In the genomic region with DNA sequence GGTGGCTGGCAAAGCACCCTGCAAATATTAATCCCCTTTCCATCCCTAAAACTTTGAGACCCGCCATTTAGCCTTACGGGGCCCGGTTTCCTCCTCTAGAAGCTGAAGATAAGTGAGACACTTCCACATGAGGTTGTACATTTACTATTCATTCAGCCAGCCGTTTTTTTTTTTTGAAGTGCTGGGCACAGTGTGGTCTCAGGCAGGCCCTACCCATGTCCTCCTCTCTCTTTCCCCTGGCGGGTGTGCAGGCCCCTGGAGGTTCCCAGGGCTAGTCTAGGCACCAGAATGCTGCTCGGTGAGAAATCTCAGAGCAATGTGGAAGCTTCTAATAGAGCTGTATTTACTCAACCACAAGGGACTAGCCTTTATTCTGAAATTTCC, we compare ENCODE assay signal across 9 cellular contexts.
DNase-seq lines count a peak whose midpoint lies in the region; ATAC-seq and TF ChIP-seq lines count a peak whose summit lies in the region.
"Had no signal": no experiment of that assay in that cellular context is flagged by ENCODE, and none has a peak within 500 bp of the region (broad histone marks: within the 10 kb centered on the region; RNA-seq: fewer than 3 reads in every experiment).

No MANE protein-coding gene starts in this region.

- no peak overlapping the region for H4K5ac ChIP-seq in H9 (ENCODE audit: insufficient read length, low read depth, low read length)

- H2AK5ac ChIP-seq in H9 (ENCODE audit: insufficient read length, low read length) = no peak overlapping the region

- H3K18ac ChIP-seq in H9 (ENCODE audit: insufficient read length, low read depth, low read length) = no peak overlapping the region

- peaks cover 4% of the 10 kb centered on the region for H3K23me2 ChIP-seq in H9 (ENCODE audit: insufficient read length, low read depth, low read length, poor library complexity, severe bottlenecking)

- no CpG with 5 or more reads among the region's 6 CpGs for WGBS in H9 (ENCODE audit: extremely low coverage, insufficient read length, low lambda C conversion rate)

- no peak overlapping the region for H2AFZ ChIP-seq in H9 (ENCODE audit: low read length)

- H3K27ac Mint-ChIP-seq in H9 = peak overlapping the region in 1 of 3 experiments; percentile 9; a peak in 2 of 7 replicates
- H3K27ac Mint-ChIP-seq in naive B cell = peak overlapping the region in 2 of 6 donors; percentile 26 to 28

- H3K9me3 Mint-ChIP-seq in H9 (peaks cover 16 to 22% of the 10 kb centered on the region in 2 experiments), naive B cell (peaks cover 0 to 13% (median 9%) of the 10 kb centered on the region in 7 donors)

- H2BK5ac ChIP-seq in H9 (ENCODE audit: insufficient read length, low read length) = no peak overlapping the region

- H3K36me3 Mint-ChIP-seq in H9 (ENCODE audit: insufficient read depth in 1 of 3, low read depth in 3 of 3) (peaks cover 2 to 24% (median 12%) of the 10 kb centered on the region in 3 experiments), naive B cell (peaks cover 0 to 10% of the 10 kb centered on the region in 2 donors)

- no peak overlapping the region for H3K9ac ChIP-seq in H9 (ENCODE audit: extremely low read depth, insufficient read length, low read length)

- H3K4me3 ChIP-seq in coronary artery = peak overlapping the region; percentile 62

- H3K79me1 ChIP-seq in H9 (ENCODE audit: insufficient read depth, low read depth, low read length, poor library complexity, severe bottlenecking) = no peaks in the 10 kb centered on the region

- DNase-seq in AG20443 (ENCODE audit: low spot score) = peak; percentile 33
- no peak for DNase-seq in H9
- no peak for DNase-seq in coronary artery (ENCODE audit: low spot score)
- DNase-seq in naive B cell = no peak
- no peak for DNase-seq in COLO668 (lab: John Stamatoyannopoulos, UW; ENCODE audit: unreplicated experiment)
- no peak for DNase-seq in GM19238 (ENCODE audit: insufficient read length, low spot score)
- DNase-seq: activated effector memory CD4-positive, alpha-beta T cell treated with Interleukin-2 at 50 U/mL for 16 hours had no signal

- H3K4me2 ChIP-seq in H9 (ENCODE audit: insufficient read depth, insufficient read length, low read length) = peak overlapping the region; percentile 38

- H3K14ac ChIP-seq in H9 (ENCODE audit: insufficient read depth, low read length) = no peak overlapping the region

- peak overlapping the region in 1 of 2 experiments; percentile 57; a peak in 3 of 5 replicates for H3K4me3 Mint-ChIP-seq in H9
- peak overlapping the region; percentile 68 to 93 (median 87) for H3K4me3 Mint-ChIP-seq in naive B cell

- H3K27me3 ChIP-seq in H9 (ENCODE audit: insufficient read depth, low read length) = no peaks in the 10 kb centered on the region; the same call in 1 of the 2 replicates

- no peak overlapping the region for H4K91ac ChIP-seq in H9 (ENCODE audit: insufficient read length, low read depth, low read length)

- H3K27ac ChIP-seq in H9 (ENCODE audit: insufficient read length, low read depth, low read length) (no peak overlapping the region), coronary artery (no peak overlapping the region)

- H4K20me1 ChIP-seq in H9 (ENCODE audit: control insufficient read depth, insufficient read depth, insufficient read length) = no peaks in the 10 kb centered on the region

- no peak overlapping the region for H2BK20ac ChIP-seq in H9 (ENCODE audit: low read depth, low read length, poor library complexity, severe bottlenecking)

- no peaks in the 10 kb centered on the region for H3K9me3 ChIP-seq in H9 (ENCODE audit: control insufficient read depth, low read depth, low read length)

- TF ChIP-seq CTCF in H9 (conservative IDR thresholded peaks at IDR 0.05) (no peak), coronary artery (IDR thresholded peaks at IDR 0.05) (no peak)

- H3T11ph ChIP-seq in H9 (ENCODE audit: low read length) = no peak overlapping the region

- no peak overlapping the region for H3K56ac ChIP-seq in H9 (ENCODE audit: insufficient read length, low read depth, low read length)

- H4K8ac ChIP-seq in H9 (replicated peaks; ENCODE audit: insufficient read length, low read depth, low read length) = no peak overlapping the region

- no peaks in the 10 kb centered on the region for H3K79me2 ChIP-seq in H9 (ENCODE audit: insufficient read depth, low read length)

- H3K4me1 ChIP-seq in H9 (ENCODE audit: insufficient read depth, low read length) = no peaks in the 10 kb centered on the region; the same call in 1 of the 2 replicates

- no peak overlapping the region for H3K4ac ChIP-seq in H9 (ENCODE audit: low read depth, low read length)

- no peak overlapping the region for H2BK15ac ChIP-seq in H9 (ENCODE audit: low read depth, low read length)

- no peak overlapping the region for H3K23ac ChIP-seq in H9 (ENCODE audit: insufficient read length, low read depth, low read length)

- ATAC-seq in naive B cell (ENCODE audit: low read depth in 2 of 2) (no peak), GM19035 (IDR thresholded peaks at IDR 0.05; ENCODE audit: unreplicated experiment) (no peak), GM21529 (IDR thresholded peaks at IDR 0.05; ENCODE audit: unreplicated experiment) (no peak)

- H2BK120ac ChIP-seq in H9 (ENCODE audit: low read depth, low read length, poor library complexity, severe bottlenecking) = no peak overlapping the region

- no peak overlapping the region for H2BK12ac ChIP-seq in H9 (ENCODE audit: insufficient read length, low read depth, low read length)

- peaks cover 10% of the 10 kb centered on the region for H3K27me3 Mint-ChIP-seq in H9 (ENCODE audit: low read depth)
- peaks cover 10 to 29% (median 28%) of the 10 kb centered on the region in 3 donors for H3K27me3 Mint-ChIP-seq in naive B cell

- H3K4me1 Mint-ChIP-seq in H9 (peaks cover under 1 to 17% of the 10 kb centered on the region in 2 experiments; a peak in 3 of 4 replicates), naive B cell (peaks cover 15 to 18% (median 16%) of the 10 kb centered on the region in 3 donors)
